Comparison of ENCODE assay signal across 1 cellular context in genomic region chr9:21989440-21990189, GRCh38.
TF ChIP-seq lines count a peak whose summit lies in the region.

No MANE protein-coding gene starts in this region.

TF ChIP-seq in endothelial cell of umbilical vein, 7 proteins besides CTCF, POLR2A, EP300 and RAD21:
- TF ChIP-seq MAX (IDR thresholded peaks at IDR 0.05; ENCODE audit: insufficient read depth, insufficient read length) (no peak), GATA2 (IDR thresholded peaks at IDR 0.05; ENCODE audit: insufficient read depth, insufficient read length, low read depth, low read length) (no peak), POLR2AphosphoS5 (IDR thresholded peaks at IDR 0.05; ENCODE audit: insufficient read depth, low read depth, low read length) (no peak), EZH2 (IDR thresholded peaks at IDR 0.05; ENCODE audit: borderline replicate concordance, low read depth, low read length, severe bottlenecking) (no peak), MYC (IDR thresholded peaks at IDR 0.05; ENCODE audit: low read depth, low read length) (no peak), JUN (IDR thresholded peaks at IDR 0.05; ENCODE audit: borderline replicate concordance, insufficient read depth, insufficient read length, low read depth) (no peak), FOS (IDR thresholded peaks at IDR 0.05; ENCODE audit: borderline replicate concordance, insufficient read depth, low read length) (no peak)
